In the genomic region with DNA sequence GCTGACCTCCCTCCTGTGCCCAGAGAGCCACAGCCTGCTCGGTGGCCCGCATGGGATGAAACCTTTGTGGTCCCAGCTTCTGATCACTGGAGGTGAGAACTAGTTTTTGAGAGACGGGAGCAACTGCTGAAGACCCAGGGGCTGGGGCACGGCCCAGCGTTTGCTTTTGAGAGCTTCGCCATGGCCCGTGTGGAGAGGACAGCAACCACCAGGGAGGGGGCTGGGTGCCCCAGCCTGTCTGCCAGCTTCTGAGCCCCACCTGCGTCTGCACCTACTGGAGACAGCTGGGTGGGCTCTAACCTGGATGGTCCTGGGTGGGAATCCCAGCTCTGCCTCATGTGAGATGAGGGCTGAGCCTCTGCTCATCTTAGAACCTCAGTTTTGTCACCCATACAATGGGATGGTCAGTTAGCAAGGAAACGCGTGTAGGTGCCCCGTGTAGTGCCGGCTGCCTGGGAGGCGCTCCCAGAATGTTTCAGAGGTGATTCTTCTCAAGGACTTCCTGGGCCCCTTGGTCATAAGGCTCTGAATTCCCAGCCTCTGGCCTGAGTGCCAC, we compare ENCODE assay signal across 1 cellular context.
TF ChIP-seq lines count a peak whose summit lies in the region.

No MANE protein-coding gene starts in this region.

TF ChIP-seq in K562, 482 proteins besides CTCF, POLR2A, EP300 and RAD21:
- TF ChIP-seq ZBTB7A (IDR thresholded peaks at IDR 0.05; ENCODE audit: borderline replicate concordance, control insufficient read depth, low read depth, low read length) (no peak), SRSF3 (IDR thresholded peaks at IDR 0.05; ENCODE audit: insufficient read depth, low read length) (0 out of 2 replicates have a peak, but pooled peaks have one; percentile 20), MAFF (IDR thresholded peaks at IDR 0.05; ENCODE audit: low read length) (no peak), SRSF1 (IDR thresholded peaks at IDR 0.05; ENCODE audit: low read depth, low read length) (no peak), ZNF695 (CRISPR knock-in tag; IDR thresholded peaks at IDR 0.05) (0 out of 2 replicates have a peak, but pooled peaks have one; percentile 39), ELK1 (CRISPR knock-in tag; IDR thresholded peaks at IDR 0.05) (no peak), THAP12 (CRISPR knock-in tag; IDR thresholded peaks at IDR 0.05) (peak; percentile 48; the same call in 1 of the 2 replicates), NFE2 (IDR thresholded peaks at IDR 0.05; ENCODE audit: low read depth) (no peak), EZH2 (IDR thresholded peaks at IDR 0.05; ENCODE audit: borderline replicate concordance, low read depth, low read length) (0 out of 2 replicates have a peak, but pooled peaks have one; percentile 18), SMARCC2 (IDR thresholded peaks at IDR 0.05; ENCODE audit: low read depth) (no peak), DEAF1 (CRISPR knock-in tag; IDR thresholded peaks at IDR 0.05) (no peak), TSC22D4 (tag; IDR thresholded peaks at IDR 0.05) (0 out of 2 replicates have a peak, but pooled peaks have one; percentile 23), SIN3A (IDR thresholded peaks at IDR 0.05; ENCODE audit: borderline replicate concordance in 2 of 2, control insufficient read depth in 1 of 2, low read depth in 2 of 2, low read length in 2 of 2) (no peak), PRMT5 (CRISPR knock-in tag; IDR thresholded peaks at IDR 0.05) (0 out of 2 replicates have a peak, but pooled peaks have one; percentile 5), CHCHD3 (CRISPR knock-in tag; IDR thresholded peaks at IDR 0.05) (no peak), HMGN3 (IDR thresholded peaks at IDR 0.05; ENCODE audit: borderline replicate concordance, extremely low read depth, insufficient read length, low read depth, low read length) (peak; percentile 71), ZKSCAN1 (IDR thresholded peaks at IDR 0.05; ENCODE audit: low read depth, low read length) (no peak), PTBP1 (IDR thresholded peaks at IDR 0.05; ENCODE audit: low read depth, low read length) (0 out of 2 replicates have a peak, but pooled peaks have one; percentile 66), TEAD2 (tag; IDR thresholded peaks at IDR 0.05) (no peak), NR4A1 (CRISPR knock-in tag; IDR thresholded peaks at IDR 0.05) (no peak), NR4A1 (tag; IDR thresholded peaks at IDR 0.05) (no peak), CHD4 (IDR thresholded peaks at IDR 0.05; ENCODE audit: insufficient read depth, insufficient replicate concordance, low read depth, low read length, poor library complexity, severe bottlenecking) (peak; percentile 72), HDAC6 (IDR thresholded peaks at IDR 0.05; ENCODE audit: low read depth, low read length) (0 out of 2 replicates have a peak, but pooled peaks have one; percentile 27), MAZ (CRISPR knock-in tag; conservative IDR thresholded peaks at IDR 0.05 in 1 of 2, IDR thresholded peaks at IDR 0.05 in 1 of 2) (no peak), THRAP3 (IDR thresholded peaks at IDR 0.05; ENCODE audit: borderline replicate concordance) (no peak), TEAD4 (IDR thresholded peaks at IDR 0.05; ENCODE audit: low read length) (no peak), TEAD4 (CRISPR knock-in tag; IDR thresholded peaks at IDR 0.05; ENCODE audit: borderline replicate concordance) (no peak)
- TF ChIP-seq, protein P1, sequence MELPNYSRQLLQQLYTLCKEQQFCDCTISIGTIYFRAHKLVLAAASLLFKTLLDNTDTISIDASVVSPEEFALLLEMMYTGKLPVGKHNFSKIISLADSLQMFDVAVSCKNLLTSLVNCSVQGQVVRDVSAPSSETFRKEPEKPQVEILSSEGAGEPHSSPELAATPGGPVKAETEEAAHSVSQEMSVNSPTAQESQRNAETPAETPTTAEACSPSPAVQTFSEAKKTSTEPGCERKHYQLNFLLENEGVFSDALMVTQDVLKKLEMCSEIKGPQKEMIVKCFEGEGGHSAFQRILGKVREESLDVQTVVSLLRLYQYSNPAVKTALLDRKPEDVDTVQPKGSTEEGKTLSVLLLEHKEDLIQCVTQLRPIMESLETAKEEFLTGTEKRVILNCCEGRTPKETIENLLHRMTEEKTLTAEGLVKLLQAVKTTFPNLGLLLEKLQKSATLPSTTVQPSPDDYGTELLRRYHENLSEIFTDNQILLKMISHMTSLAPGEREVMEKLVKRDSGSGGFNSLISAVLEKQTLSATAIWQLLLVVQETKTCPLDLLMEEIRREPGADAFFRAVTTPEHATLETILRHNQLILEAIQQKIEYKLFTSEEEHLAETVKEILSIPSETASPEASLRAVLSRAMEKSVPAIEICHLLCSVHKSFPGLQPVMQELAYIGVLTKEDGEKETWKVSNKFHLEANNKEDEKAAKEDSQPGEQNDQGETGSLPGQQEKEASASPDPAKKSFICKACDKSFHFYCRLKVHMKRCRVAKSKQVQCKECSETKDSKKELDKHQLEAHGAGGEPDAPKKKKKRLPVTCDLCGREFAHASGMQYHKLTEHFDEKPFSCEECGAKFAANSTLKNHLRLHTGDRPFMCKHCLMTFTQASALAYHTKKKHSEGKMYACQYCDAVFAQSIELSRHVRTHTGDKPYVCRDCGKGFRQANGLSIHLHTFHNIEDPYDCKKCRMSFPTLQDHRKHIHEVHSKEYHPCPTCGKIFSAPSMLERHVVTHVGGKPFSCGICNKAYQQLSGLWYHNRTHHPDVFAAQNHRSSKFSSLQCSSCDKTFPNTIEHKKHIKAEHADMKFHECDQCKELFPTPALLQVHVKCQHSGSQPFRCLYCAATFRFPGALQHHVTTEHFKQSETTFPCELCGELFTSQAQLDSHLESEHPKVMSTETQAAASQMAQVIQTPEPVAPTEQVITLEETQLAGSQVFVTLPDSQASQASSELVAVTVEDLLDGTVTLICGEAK (IDR thresholded peaks at IDR 0.05), result no peak
- TF ChIP-seq, protein P1 (CRISPR knock-in tag; IDR thresholded peaks at IDR 0.05), result 0 out of 2 replicates have a peak, but pooled peaks have one; percentile 16
